In the genomic region with DNA sequence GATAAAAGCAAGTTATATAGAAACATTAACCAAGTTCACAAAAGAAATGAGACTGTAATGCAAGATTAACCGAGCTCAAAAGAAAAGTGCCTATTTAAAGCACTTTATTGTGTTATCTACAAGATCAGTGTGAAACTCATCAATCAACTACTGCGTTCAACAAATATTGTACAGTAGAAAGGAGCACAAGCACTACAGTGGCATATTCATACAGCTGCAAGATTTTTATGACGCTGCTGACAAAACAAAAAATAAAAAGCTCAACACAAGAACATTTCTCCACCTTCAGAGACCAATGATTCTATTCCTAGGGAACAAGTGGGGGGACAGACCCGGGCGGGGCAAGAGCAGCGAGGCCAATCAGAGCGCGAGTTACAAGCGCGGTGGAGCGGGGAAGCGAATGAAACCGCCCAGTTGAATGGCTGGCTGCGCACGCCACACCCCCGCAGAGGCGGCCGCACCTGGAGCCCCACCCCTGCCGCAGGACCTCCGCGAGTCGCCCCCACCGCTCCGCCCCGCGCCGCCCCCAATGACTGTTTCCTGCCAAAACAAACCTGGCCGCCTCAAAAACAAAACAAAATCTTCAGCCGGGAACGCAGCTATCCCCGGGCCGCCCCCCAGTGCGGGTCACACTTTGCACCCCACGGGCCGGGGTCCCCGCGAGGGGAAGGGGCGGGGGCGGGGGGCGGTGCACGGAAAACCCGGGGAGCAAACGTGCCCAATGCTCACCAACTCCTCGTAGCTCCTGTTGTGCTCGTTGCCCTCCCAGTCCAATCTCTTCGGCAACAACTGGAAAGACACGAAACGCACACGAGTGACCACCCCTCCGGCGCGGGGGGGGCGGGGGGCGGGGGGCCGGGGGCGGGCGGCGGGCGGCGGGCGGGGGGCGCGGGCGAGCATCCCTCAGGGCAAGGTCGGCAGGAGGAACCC, we compare ENCODE assay signal across 1 cellular context.
A peak's percentile ranks its signal among the peaks of the same experiment; 100 is the strongest.
TF ChIP-seq lines count a peak whose summit lies in the region.

No MANE protein-coding gene starts in this region.

TF ChIP-seq in HEK293, 187 proteins besides CTCF, POLR2A, EP300 and RAD21 (continued from another document):
- TF ChIP-seq, protein P1, sequence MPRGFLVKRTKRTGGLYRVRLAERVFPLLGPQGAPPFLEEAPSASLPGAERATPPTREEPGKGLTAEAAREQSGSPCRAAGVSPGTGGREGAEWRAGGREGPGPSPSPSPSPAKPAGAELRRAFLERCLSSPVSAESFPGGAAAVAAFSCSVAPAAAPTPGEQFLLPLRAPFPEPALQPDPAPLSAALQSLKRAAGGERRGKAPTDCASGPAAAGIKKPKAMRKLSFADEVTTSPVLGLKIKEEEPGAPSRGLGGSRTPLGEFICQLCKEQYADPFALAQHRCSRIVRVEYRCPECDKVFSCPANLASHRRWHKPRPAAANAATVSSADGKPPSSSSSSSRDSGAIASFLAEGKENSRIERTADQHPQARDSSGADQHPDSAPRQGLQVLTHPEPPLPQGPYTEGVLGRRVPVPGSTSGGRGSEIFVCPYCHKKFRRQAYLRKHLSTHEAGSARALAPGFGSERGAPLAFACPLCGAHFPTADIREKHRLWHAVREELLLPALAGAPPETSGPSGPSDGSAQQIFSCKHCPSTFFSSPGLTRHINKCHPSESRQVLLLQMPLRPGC (tag by site-specific recombination; IDR thresholded peaks at IDR 0.05) = peak; percentile 30; the same call in 1 of the 2 replicates
- TF ChIP-seq GLIS2 (tag by site-specific recombination; IDR thresholded peaks at IDR 0.05) = peak; percentile 99
- TF ChIP-seq KLF10 (tag by site-specific recombination; IDR thresholded peaks at IDR 0.05) = peak; percentile 97
- peak; percentile 92 for TF ChIP-seq GLIS1 (tag by site-specific recombination; IDR thresholded peaks at IDR 0.05)
- TF ChIP-seq ZNF184 (tag by site-specific recombination; IDR thresholded peaks at IDR 0.05) = no peak
- TF ChIP-seq, protein P2, sequence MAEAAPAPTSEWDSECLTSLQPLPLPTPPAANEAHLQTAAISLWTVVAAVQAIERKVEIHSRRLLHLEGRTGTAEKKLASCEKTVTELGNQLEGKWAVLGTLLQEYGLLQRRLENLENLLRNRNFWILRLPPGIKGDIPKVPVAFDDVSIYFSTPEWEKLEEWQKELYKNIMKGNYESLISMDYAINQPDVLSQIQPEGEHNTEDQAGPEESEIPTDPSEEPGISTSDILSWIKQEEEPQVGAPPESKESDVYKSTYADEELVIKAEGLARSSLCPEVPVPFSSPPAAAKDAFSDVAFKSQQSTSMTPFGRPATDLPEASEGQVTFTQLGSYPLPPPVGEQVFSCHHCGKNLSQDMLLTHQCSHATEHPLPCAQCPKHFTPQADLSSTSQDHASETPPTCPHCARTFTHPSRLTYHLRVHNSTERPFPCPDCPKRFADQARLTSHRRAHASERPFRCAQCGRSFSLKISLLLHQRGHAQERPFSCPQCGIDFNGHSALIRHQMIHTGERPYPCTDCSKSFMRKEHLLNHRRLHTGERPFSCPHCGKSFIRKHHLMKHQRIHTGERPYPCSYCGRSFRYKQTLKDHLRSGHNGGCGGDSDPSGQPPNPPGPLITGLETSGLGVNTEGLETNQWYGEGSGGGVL (tag by site-specific recombination; IDR thresholded peaks at IDR 0.05) = peak; percentile 54
- TF ChIP-seq, protein P3, sequence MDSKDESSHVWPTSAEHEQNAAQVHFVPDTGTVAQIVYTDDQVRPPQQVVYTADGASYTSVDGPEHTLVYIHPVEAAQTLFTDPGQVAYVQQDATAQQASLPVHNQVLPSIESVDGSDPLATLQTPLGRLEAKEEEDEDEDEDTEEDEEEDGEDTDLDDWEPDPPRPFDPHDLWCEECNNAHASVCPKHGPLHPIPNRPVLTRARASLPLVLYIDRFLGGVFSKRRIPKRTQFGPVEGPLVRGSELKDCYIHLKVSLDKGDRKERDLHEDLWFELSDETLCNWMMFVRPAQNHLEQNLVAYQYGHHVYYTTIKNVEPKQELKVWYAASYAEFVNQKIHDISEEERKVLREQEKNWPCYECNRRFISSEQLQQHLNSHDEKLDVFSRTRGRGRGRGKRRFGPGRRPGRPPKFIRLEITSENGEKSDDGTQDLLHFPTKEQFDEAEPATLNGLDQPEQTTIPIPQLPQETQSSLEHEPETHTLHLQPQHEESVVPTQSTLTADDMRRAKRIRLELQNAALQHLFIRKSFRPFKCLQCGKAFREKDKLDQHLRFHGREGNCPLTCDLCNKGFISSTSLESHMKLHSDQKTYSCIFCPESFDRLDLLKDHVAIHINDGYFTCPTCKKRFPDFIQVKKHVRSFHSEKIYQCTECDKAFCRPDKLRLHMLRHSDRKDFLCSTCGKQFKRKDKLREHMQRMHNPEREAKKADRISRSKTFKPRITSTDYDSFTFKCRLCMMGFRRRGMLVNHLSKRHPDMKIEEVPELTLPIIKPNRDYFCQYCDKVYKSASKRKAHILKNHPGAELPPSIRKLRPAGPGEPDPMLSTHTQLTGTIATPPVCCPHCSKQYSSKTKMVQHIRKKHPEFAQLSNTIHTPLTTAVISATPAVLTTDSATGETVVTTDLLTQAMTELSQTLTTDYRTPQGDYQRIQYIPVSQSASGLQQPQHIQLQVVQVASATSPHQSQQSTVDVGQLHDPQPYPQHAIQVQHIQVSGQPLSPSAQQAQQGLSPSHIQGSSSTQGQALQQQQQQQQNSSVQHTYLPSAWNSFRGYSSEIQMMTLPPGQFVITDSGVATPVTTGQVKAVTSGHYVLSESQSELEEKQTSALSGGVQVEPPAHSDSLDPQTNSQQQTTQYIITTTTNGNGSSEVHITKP (tag by site-specific recombination; IDR thresholded peaks at IDR 0.05) = peak; percentile 58
- peak; percentile 59 for TF ChIP-seq ZXDB (tag by site-specific recombination; IDR thresholded peaks at IDR 0.05)
- TF ChIP-seq SCRT2 (tag by site-specific recombination; IDR thresholded peaks at IDR 0.05) = peak; percentile 98
- no peak for TF ChIP-seq ZNF837 (tag by site-specific recombination; IDR thresholded peaks at IDR 0.05)
- no peak for TF ChIP-seq ZNF292 (tag by site-specific recombination; IDR thresholded peaks at IDR 0.05; ENCODE audit: borderline replicate concordance, low read depth)
- no peak for TF ChIP-seq ZNF664 (tag by site-specific recombination; IDR thresholded peaks at IDR 0.05)
- peak; percentile 76 for TF ChIP-seq ZEB2 (tag by site-specific recombination; IDR thresholded peaks at IDR 0.05)
- TF ChIP-seq ZNF350 (tag by site-specific recombination; IDR thresholded peaks at IDR 0.05) = no peak
- TF ChIP-seq KLF9 (tag by site-specific recombination; IDR thresholded peaks at IDR 0.05; ENCODE audit: low read depth) = peak; percentile 92
- TF ChIP-seq, protein P4, sequence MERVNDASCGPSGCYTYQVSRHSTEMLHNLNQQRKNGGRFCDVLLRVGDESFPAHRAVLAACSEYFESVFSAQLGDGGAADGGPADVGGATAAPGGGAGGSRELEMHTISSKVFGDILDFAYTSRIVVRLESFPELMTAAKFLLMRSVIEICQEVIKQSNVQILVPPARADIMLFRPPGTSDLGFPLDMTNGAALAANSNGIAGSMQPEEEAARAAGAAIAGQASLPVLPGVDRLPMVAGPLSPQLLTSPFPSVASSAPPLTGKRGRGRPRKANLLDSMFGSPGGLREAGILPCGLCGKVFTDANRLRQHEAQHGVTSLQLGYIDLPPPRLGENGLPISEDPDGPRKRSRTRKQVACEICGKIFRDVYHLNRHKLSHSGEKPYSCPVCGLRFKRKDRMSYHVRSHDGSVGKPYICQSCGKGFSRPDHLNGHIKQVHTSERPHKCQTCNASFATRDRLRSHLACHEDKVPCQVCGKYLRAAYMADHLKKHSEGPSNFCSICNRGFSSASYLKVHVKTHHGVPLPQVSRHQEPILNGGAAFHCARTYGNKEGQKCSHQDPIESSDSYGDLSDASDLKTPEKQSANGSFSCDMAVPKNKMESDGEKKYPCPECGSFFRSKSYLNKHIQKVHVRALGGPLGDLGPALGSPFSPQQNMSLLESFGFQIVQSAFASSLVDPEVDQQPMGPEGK (tag by site-specific recombination; IDR thresholded peaks at IDR 0.05) = peak; percentile 100
- peak; percentile 99 for TF ChIP-seq SP3 (tag by site-specific recombination; IDR thresholded peaks at IDR 0.05)
- TF ChIP-seq ZNF10 (tag by site-specific recombination; IDR thresholded peaks at IDR 0.05) = 0 out of 2 replicates have a peak, but pooled peaks have one; percentile 10
- peak; percentile 42; the same call in 1 of the 2 replicates for TF ChIP-seq ZBTB21 (tag by site-specific recombination; IDR thresholded peaks at IDR 0.05)
- peak; percentile 69 for TF ChIP-seq ZIC2 (tag by site-specific recombination; IDR thresholded peaks at IDR 0.05)
- TF ChIP-seq KLF16 (tag by site-specific recombination; IDR thresholded peaks at IDR 0.05) = peak; percentile 82
- TF ChIP-seq KLF1 (tag by site-specific recombination; IDR thresholded peaks at IDR 0.05) = peak; percentile 92
- TF ChIP-seq ZNF112 (tag by site-specific recombination; IDR thresholded peaks at IDR 0.05) = no peak
- no peak for TF ChIP-seq PRDM1 (tag by site-specific recombination; IDR thresholded peaks at IDR 0.05)
- TF ChIP-seq, protein P5, sequence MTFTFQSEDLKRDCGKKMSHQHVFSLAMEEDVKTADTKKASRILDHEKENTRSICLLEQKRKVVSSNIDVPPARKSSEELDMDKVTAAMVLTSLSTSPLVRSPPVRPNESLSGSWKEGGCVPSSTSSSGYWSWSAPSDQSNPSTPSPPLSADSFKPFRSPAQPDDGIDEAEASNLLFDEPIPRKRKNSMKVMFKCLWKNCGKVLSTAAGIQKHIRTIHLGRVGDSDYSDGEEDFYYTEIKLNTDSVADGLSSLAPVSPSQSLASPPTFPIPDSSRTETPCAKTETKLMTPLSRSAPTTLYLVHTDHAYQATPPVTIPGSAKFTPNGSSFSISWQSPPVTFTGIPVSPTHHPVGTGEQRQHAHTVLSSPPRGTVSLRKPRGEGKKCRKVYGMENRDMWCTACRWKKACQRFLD (tag by site-specific recombination; IDR thresholded peaks at IDR 0.05) = no peak
- peak; percentile 63 for TF ChIP-seq ZNF629 (tag by site-specific recombination; IDR thresholded peaks at IDR 0.05)
- peak; percentile 28; the same call in 1 of the 2 replicates for TF ChIP-seq ZBTB8A (tag by site-specific recombination; IDR thresholded peaks at IDR 0.05)
- TF ChIP-seq ZNF354C (tag by site-specific recombination; IDR thresholded peaks at IDR 0.05; ENCODE audit: borderline replicate concordance, low read depth) = no peak
- TF ChIP-seq SP2 (tag by site-specific recombination; IDR thresholded peaks at IDR 0.05) = peak; percentile 98
- TF ChIP-seq, protein P6, sequence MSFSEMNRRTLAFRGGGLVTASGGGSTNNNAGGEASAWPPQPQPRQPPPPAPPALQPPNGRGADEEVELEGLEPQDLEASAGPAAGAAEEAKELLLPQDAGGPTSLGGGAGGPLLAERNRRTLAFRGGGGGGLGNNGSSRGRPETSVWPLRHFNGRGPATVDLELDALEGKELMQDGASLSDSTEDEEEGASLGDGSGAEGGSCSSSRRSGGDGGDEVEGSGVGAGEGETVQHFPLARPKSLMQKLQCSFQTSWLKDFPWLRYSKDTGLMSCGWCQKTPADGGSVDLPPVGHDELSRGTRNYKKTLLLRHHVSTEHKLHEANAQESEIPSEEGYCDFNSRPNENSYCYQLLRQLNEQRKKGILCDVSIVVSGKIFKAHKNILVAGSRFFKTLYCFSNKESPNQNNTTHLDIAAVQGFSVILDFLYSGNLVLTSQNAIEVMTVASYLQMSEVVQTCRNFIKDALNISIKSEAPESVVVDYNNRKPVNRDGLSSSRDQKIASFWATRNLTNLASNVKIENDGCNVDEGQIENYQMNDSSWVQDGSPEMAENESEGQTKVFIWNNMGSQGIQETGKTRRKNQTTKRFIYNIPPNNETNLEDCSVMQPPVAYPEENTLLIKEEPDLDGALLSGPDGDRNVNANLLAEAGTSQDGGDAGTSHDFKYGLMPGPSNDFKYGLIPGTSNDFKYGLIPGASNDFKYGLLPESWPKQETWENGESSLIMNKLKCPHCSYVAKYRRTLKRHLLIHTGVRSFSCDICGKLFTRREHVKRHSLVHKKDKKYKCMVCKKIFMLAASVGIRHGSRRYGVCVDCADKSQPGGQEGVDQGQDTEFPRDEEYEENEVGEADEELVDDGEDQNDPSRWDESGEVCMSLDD (tag by site-specific recombination; IDR thresholded peaks at IDR 0.05) = peak; percentile 89
- TF ChIP-seq ZFHX2 (tag by site-specific recombination; conservative IDR thresholded peaks at IDR 0.05) = peak; percentile 87
- TF ChIP-seq ZBTB20 (tag by site-specific recombination; IDR thresholded peaks at IDR 0.05) = peak; percentile 27; the same call in 1 of the 2 replicates
- 0 out of 2 replicates have a peak, but pooled peaks have one; percentile 28 for TF ChIP-seq SP7 (tag by site-specific recombination; IDR thresholded peaks at IDR 0.05)
- peak; percentile 84 for TF ChIP-seq SCRT1 (tag by site-specific recombination; IDR thresholded peaks at IDR 0.05; ENCODE audit: borderline replicate concordance)
